Comparison of ENCODE assay signal across 36 cellular contexts in genomic region chr3:40160933-40161332, GRCh38.
"Had no signal": no experiment of that assay in that cellular context is flagged by ENCODE, and none has a peak within 500 bp of the region (broad histone marks: within the 10 kb centered on the region; RNA-seq: fewer than 3 reads in every experiment).

No MANE protein-coding gene starts in this region.

- H3K4me1 ChIP-seq: adrenal gland, body of pancreas, breast epithelium had no signal

- H3K27ac Mint-ChIP-seq: activated B cell treated with CpG ODN at 0.5 μM for 24 hours; activated CD4-positive, alpha-beta memory T cell treated with anti-CD3 and anti-CD28 coated beads for 36 hours; activated CD4-positive, alpha-beta T cell treated with anti-CD3 and anti-CD28 coated beads, Interleukin-2, amount 10 ng/mL, durations not matched to agents 24 days and 14 days; activated CD8-positive, alpha-beta T cell treated with anti-CD3 and anti-CD28 coated beads for 36 hours; activated naive CD4-positive, alpha-beta T cell treated with anti-CD3 and anti-CD28 coated beads for 36 hours; activated naive CD4-positive, alpha-beta T cell treated with anti-CD3 and anti-CD28 coated beads, Interleukin-2, amount 50 U/mL, for 72 hours; activated naive CD8-positive, alpha-beta T cell treated with anti-CD3 and anti-CD28 coated beads for 36 hours; activated T-cell treated with anti-CD3 and anti-CD28 coated beads, Interleukin-2, amount 50 U/mL, for 72 hours; activated T-helper 1 cell treated with anti-CD3 and anti-CD28 coated beads, Interleukin-12 subunit alpha, Interleukin-12 subunit beta, Interleukin-2, Interleukin-4 antibody, amounts not matched to agents 30 ng/mL and 10 ng/mL and 1 ng/mL, durations not matched to agents 14 hours and 24 hours and 36 hours; activated T-helper 17 cell treated with anti-CD3 and anti-CD28 coated beads, Interleukin-2, amount 50 U/mL, for 72 hours; T-helper 2 cell treated with Interferon-gamma antibody and Interleukin-4, amounts not matched to agents 5 μg/mL and 100 μg/mL, for 36 hours had no signal

- H3K9me3 ChIP-seq: adrenal gland, body of pancreas, breast epithelium had no signal

- ATAC-seq: activated CD8-positive, alpha-beta T cell treated with anti-CD3 and anti-CD28 coated beads for 36 hours; activated naive CD4-positive, alpha-beta T cell treated with anti-CD3 and anti-CD28 coated beads, Interleukin-2, amount 50 U/mL, for 72 hours; activated T-cell treated with anti-CD3 and anti-CD28 coated beads, Interleukin-2, amount 50 U/mL, for 4 hours; activated T-cell treated with anti-CD3 and anti-CD28 coated beads, Interleukin-2, amount 50 U/mL, for 72 hours; activated T-helper 17 cell treated with anti-CD3 and anti-CD28 coated beads, Interleukin-2, amount 50 U/mL, for 72 hours; body of pancreas had no signal

- H3K9me3 Mint-ChIP-seq: activated B cell treated with CpG ODN at 0.5 μM for 24 hours had no signal

- H3K27me3 Mint-ChIP-seq: activated CD8-positive, alpha-beta T cell treated with anti-CD3 and anti-CD28 coated beads for 36 hours; activated naive CD8-positive, alpha-beta T cell treated with anti-CD3 and anti-CD28 coated beads for 36 hours had no signal

- H3K4me3 ChIP-seq: adrenal gland, body of pancreas, breast epithelium had no signal

- H3K4me3 Mint-ChIP-seq: activated B cell treated with CpG ODN at 0.5 μM for 24 hours; activated CD4-positive, alpha-beta memory T cell treated with anti-CD3 and anti-CD28 coated beads for 36 hours; activated CD4-positive, alpha-beta T cell treated with anti-CD3 and anti-CD28 coated beads, Interleukin-2, amount 10 ng/mL, durations not matched to agents 24 days and 14 days; activated CD8-positive, alpha-beta T cell treated with anti-CD3 and anti-CD28 coated beads for 36 hours; activated naive CD4-positive, alpha-beta T cell treated with anti-CD3 and anti-CD28 coated beads for 36 hours; activated naive CD8-positive, alpha-beta T cell treated with anti-CD3 and anti-CD28 coated beads for 36 hours; activated T-cell treated with anti-CD3 and anti-CD28 coated beads, Interleukin-2, amount 50 U/mL, for 4 hours; activated T-cell treated with anti-CD3 and anti-CD28 coated beads, Interleukin-2, amount 50 U/mL, for 72 hours; activated T-helper 1 cell treated with anti-CD3 and anti-CD28 coated beads, Interleukin-12 subunit alpha, Interleukin-12 subunit beta, Interleukin-2, Interleukin-4 antibody, amounts not matched to agents 30 ng/mL and 10 ng/mL and 1 ng/mL, durations not matched to agents 14 hours and 24 hours and 36 hours; activated T-helper 17 cell treated with anti-CD3 and anti-CD28 coated beads, Interleukin-2, amount 50 U/mL, for 72 hours; T-helper 2 cell treated with Interferon-gamma antibody and Interleukin-4, amounts not matched to agents 5 μg/mL and 100 μg/mL, for 36 hours had no signal

- DNase-seq: activated B cell treated with CpG ODN at 0.5 μM for 24 hours; activated CD4-positive, alpha-beta memory T cell treated with anti-CD3 and anti-CD28 coated beads for 36 hours; activated CD4-positive, alpha-beta T cell treated with anti-CD3 and anti-CD28 coated beads for 4 hours; activated CD4-positive, alpha-beta T cell treated with anti-CD3 and anti-CD28 coated beads, Interleukin-2, amount 10 ng/mL, durations not matched to agents 24 days and 14 days; activated CD4-positive, alpha-beta T cell treated with anti-CD3 and anti-CD28 coated beads, Interleukin-2, amount 50 U/mL, for 1 hour; activated CD4-positive, alpha-beta T cell treated with anti-CD3 and anti-CD28 coated beads, Interleukin-2, amount 50 U/mL, for 4 hours; activated CD4-positive, CD25-positive, alpha-beta regulatory T cell treated with anti-CD3 and anti-CD28 coated beads, Interleukin-2, amount 50 U/mL, for 72 hours; activated CD8-positive, alpha-beta memory T cell treated with anti-CD3 and anti-CD28 coated beads, Interleukin-2, amount 50 U/mL, for 4 hours; activated CD8-positive, alpha-beta T cell treated with anti-CD3 and anti-CD28 coated beads for 36 hours; activated effector memory CD4-positive, alpha-beta T cell treated with anti-CD3 and anti-CD28 coated beads, Interleukin-2, amount 50 U/mL, for 16 hours; activated gamma-delta T cell treated with Interleukin-2 at 50 U/mL for 16 hours; activated naive CD4-positive, alpha-beta T cell; activated naive CD4-positive, alpha-beta T cell treated with anti-CD3 and anti-CD28 coated beads for 36 hours; activated naive CD4-positive, alpha-beta T cell treated with anti-CD3 and anti-CD28 coated beads, Interleukin-2, amount 50 U/mL, for 16 hours; activated naive CD8-positive, alpha-beta T cell treated with anti-CD3 and anti-CD28 coated beads for 36 hours; activated T-cell treated with anti-CD3 and anti-CD28 coated beads for 4 hours; activated T-cell treated with anti-CD3 and anti-CD28 coated beads, Interleukin-2, amount 50 U/mL, for 1 hour; activated T-cell treated with anti-CD3 and anti-CD28 coated beads, Interleukin-2, amount 50 U/mL, for 4 hours; activated T-cell treated with anti-CD3 and anti-CD28 coated beads, Interleukin-2, amount 50 U/mL, for 72 hours; adrenal gland; amniotic stem cell; aorta; body of pancreas; brain microvascular endothelial cell; central memory CD4-positive, alpha-beta T cell; T-helper 2 cell; T-helper 9 cell had no signal

- H3K27me3 ChIP-seq: adrenal gland, body of pancreas, brain microvascular endothelial cell, breast epithelium had no signal

- H3K36me3 Mint-ChIP-seq: activated CD4-positive, alpha-beta memory T cell treated with anti-CD3 and anti-CD28 coated beads for 36 hours had no signal

- FAIRE-seq: astrocyte, colon, TTC549 had no signal

- H3K36me3 ChIP-seq: adrenal gland, brain microvascular endothelial cell, breast epithelium had no signal

- H3K4me1 Mint-ChIP-seq: activated B cell treated with CpG ODN at 0.5 μM for 24 hours; activated CD4-positive, alpha-beta T cell treated with anti-CD3 and anti-CD28 coated beads, Interleukin-2, amount 10 ng/mL, durations not matched to agents 24 days and 14 days; activated naive CD8-positive, alpha-beta T cell treated with anti-CD3 and anti-CD28 coated beads for 36 hours; activated T-helper 17 cell treated with anti-CD3 and anti-CD28 coated beads, Interleukin-2, amount 50 U/mL, for 72 hours had no signal

- H3K27ac ChIP-seq: adrenal gland, body of pancreas, brain microvascular endothelial cell, breast epithelium, VCaP had no signal
